In the genomic region with DNA sequence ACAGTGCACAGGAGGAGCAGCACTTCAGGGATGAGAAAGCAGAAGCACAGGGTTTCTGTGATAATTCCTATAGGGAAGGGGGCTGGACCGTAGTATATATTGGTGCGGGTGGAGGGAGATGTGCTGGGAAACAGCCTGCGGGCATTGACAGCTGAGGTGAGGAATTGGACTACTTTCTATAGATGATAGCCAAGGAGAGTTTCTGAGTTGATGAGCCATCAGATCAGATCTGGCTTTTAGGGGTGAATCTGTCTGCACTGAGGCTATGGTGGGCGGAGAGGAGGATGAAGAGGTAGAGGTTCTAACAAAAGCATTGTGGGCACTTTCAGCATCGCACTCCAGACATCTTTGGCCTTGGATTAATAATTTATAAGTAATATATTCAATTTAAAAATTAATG, we compare ENCODE assay signal across 1 cellular context.
TF ChIP-seq lines count a peak whose summit lies in the region.

No MANE protein-coding gene starts in this region.

TF ChIP-seq in HepG2, 621 proteins besides CTCF, POLR2A, EP300 and RAD21:
- TF ChIP-seq, protein P1, sequence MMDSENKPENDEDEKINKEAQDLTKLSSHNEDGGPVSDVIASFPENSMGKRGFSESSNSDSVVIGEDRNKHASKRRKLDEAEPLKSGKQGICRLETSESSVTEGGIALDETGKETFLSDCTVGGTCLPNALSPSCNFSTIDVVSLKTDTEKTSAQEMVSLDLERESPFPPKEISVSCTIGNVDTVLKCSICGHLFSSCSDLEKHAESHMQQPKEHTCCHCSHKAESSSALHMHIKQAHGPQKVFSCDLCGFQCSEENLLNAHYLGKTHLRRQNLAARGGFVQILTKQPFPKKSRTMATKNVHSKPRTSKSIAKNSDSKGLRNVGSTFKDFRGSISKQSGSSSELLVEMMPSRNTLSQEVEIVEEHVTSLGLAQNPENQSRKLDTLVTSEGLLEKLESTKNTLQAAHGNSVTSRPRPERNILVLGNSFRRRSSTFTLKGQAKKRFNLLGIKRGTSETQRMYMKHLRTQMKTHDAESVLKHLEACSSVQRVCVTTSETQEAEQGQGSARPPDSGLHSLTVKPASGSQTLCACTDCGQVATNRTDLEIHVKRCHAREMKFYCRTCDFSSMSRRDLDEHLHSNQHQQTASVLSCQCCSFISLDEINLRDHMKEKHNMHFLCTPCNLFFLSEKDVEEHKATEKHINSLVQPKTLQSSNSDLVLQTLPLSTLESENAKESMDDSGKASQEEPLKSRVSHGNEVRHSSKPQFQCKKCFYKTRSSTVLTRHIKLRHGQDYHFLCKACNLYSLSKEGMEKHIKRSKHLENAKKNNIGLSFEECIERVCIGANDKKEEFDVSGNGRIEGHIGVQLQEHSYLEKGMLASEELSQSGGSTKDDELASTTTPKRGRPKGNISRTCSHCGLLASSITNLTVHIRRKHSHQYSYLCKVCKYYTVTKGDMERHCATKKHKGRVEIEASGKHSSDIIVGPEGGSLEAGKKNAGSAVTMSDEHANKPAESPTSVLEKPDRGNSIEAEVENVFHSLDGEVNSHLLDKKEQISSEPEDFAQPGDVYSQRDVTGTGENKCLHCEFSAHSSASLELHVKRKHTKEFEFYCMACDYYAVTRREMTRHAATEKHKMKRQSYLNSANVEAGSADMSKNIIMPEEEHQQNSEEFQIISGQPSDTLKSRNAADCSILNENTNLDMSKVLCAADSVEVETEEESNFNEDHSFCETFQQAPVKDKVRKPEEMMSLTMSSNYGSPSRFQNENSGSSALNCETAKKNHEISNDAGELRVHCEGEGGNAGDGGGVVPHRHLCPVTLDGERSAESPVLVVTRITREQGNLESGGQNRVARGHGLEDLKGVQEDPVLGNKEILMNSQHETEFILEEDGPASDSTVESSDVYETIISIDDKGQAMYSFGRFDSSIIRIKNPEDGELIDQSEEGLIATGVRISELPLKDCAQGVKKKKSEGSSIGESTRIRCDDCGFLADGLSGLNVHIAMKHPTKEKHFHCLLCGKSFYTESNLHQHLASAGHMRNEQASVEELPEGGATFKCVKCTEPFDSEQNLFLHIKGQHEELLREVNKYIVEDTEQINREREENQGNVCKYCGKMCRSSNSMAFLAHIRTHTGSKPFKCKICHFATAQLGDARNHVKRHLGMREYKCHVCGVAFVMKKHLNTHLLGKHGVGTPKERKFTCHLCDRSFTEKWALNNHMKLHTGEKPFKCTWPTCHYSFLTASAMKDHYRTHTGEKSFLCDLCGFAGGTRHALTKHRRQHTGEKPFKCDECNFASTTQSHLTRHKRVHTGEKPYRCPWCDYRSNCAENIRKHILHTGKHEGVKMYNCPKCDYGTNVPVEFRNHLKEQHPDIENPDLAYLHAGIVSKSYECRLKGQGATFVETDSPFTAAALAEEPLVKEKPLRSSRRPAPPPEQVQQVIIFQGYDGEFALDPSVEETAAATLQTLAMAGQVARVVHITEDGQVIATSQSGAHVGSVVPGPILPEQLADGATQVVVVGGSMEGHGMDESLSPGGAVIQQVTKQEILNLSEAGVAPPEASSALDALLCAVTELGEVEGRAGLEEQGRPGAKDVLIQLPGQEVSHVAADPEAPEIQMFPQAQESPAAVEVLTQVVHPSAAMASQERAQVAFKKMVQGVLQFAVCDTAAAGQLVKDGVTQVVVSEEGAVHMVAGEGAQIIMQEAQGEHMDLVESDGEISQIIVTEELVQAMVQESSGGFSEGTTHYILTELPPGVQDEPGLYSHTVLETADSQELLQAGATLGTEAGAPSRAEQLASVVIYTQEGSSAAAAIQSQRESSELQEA (CRISPR knock-in tag; IDR thresholded peaks at IDR 0.05; ENCODE audit: not compliant biosample characterization) = no peak
- no peak for TF ChIP-seq HCFC1 (IDR thresholded peaks at IDR 0.05; ENCODE audit: low read depth, low read length)
- no peak for TF ChIP-seq ATF4 (CRISPR knock-in tag; IDR thresholded peaks at IDR 0.05)
- no peak for TF ChIP-seq SALL1 (CRISPR knock-in tag; IDR thresholded peaks at IDR 0.05)
- no peak for TF ChIP-seq PHF5A (CRISPR knock-in tag; IDR thresholded peaks at IDR 0.05; ENCODE audit: low read depth, unreplicated experiment)
- TF ChIP-seq HNF4G (IDR thresholded peaks at IDR 0.05; ENCODE audit: borderline replicate concordance, low read depth, low read length) = no peak
- TF ChIP-seq HNF4G (CRISPR knock-in tag; IDR thresholded peaks at IDR 0.05; ENCODE audit: borderline replicate concordance, low read depth) = no peak
- TF ChIP-seq GTF2F1 (IDR thresholded peaks at IDR 0.05; ENCODE audit: low read length) = no peak
